Comparison of ENCODE assay signal across 15 cellular contexts in the genomic region with DNA sequence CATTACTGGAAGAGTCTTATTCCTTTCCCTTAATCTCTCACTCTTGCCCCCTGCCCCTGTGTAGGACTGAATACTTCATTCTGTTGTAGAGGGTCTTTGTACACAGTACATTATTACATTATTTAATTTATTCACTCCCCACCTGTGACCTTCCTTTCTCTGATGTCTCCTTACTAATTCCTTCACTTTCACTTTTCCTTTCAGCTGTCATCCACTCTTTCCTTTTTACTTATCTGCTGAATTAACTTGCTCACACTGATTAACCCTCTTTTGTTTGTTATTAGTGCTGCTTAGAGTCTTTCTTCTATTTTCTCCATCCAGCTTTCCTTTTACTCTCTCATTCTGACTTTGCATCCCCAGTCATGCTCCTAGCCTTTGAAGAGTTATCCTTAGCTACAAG.
"Had no signal": no experiment of that assay in that cellular context is flagged by ENCODE, and none has a peak within 500 bp of the region (broad histone marks: within the 10 kb centered on the region; RNA-seq: fewer than 3 reads in every experiment).

No MANE protein-coding gene starts in this region.

- H3K4me3 Mint-ChIP-seq: activated naive CD4-positive, alpha-beta T cell treated with anti-CD3 and anti-CD28 coated beads, Interleukin-2, amount 10 ng/mL, durations not matched to agents 7 days and 5 days; central memory CD8-positive, alpha-beta T cell; nephron; type B pancreatic cell had no signal

- DNase-seq: activated CD8-positive, alpha-beta memory T cell treated with anti-CD3 and anti-CD28 coated beads, Interleukin-2, amount 50 U/mL, for 4 hours; activated naive CD4-positive, alpha-beta T cell treated with anti-CD3 and anti-CD28 coated beads, Interleukin-2, amount 10 ng/mL, durations not matched to agents 7 days and 5 days; anterior cingulate cortex; brain microvascular endothelial cell; effector CD4-positive, alpha-beta T cell; esophagus squamous epithelium; kidney glomerular epithelial cell; left ventricle myocardium superior; SHP77 treated with DMSO at 0.1 percent for 48 hours; stimulated activated CD4-positive, alpha-beta T cell treated with anti-CD3 and anti-CD28 coated beads, Interleukin-4, amount 100 ng/mL, for 24 hours; stimulated activated naive CD4-positive, alpha-beta T cell treated with Interleukin-2 at 50 U/mL for 16 hours had no signal

- ATAC-seq: left ventricle myocardium superior had no signal

- H3K9me3 Mint-ChIP-seq: activated naive CD4-positive, alpha-beta T cell treated with anti-CD3 and anti-CD28 coated beads, Interleukin-2, amount 10 ng/mL, durations not matched to agents 7 days and 5 days; central memory CD8-positive, alpha-beta T cell; nephron; type B pancreatic cell had no signal

- H3K27ac Mint-ChIP-seq: activated naive CD4-positive, alpha-beta T cell treated with anti-CD3 and anti-CD28 coated beads, Interleukin-2, amount 10 ng/mL, durations not matched to agents 7 days and 5 days; nephron; progenitor cell of endocrine pancreas; type B pancreatic cell had no signal

- H3K27me3 Mint-ChIP-seq: central memory CD8-positive, alpha-beta T cell; progenitor cell of endocrine pancreas; type B pancreatic cell had no signal
